ENCODE assay signal across 8 cellular contexts in the genomic region with DNA sequence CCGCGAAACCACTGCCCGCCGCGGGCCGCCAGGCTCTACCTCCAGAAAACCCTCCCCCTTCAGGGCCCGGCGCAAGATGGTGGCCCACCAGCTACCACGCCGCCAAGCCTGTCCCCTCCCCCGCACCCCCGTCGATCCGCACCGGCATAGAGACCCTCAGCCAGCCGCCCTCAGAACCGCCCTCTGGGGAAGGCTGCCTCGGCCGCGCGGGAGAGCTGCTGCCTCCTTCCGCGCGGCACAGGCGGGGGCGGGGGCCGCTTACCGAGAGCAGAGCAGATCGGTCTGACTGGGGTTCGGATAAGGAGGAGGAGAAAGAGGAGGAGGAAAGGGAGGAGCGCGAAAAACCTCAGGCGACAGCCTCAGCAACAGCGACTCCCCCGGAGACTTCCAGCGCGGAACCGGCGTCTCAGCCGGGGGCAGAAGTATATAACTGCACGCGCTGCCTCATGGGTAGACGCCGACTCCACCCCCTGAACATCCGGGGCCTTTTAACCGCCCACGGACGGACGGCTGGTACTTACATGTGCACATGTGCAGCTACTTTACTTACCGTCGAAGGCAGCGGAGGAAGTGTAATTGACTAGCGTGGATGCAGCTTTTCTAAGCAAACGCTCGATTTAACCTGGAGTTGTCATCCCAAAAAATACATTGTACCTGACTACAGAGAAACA. TPM values are rescaled to one million over a fixed set of nuclear protein-coding genes. Genes with fewer than 3 reads are reported as not detected.
DNase-seq lines count a peak whose midpoint lies in the region; ATAC-seq and TF ChIP-seq lines count a peak whose summit lies in the region.

A gene with protein sequence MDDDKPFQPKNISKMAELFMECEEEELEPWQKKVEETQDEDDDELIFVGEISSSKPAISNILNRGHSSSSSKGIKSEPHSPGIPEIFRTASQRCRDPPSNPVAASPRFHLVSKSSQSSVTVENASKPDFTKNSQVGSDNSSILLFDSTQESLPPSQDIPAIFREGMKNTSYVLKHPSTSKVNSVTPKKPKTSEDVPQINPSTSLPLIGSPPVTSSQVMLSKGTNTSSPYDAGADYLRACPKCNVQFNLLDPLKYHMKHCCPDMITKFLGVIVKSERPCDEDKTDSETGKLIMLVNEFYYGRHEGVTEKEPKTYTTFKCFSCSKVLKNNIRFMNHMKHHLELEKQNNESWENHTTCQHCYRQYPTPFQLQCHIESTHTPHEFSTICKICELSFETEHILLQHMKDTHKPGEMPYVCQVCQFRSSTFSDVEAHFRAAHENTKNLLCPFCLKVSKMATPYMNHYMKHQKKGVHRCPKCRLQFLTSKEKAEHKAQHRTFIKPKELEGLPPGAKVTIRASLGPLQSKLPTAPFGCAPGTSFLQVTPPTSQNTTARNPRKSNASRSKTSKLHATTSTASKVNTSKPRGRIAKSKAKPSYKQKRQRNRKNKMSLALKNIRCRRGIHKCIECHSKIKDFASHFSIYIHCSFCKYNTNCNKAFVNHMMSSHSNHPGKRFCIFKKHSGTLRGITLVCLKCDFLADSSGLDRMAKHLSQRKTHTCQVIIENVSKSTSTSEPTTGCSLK (minus strand): TSS at position 400 of the 671 bp plus-strand sequence. CDS start 8,450 bp downstream, outside the sequence.

- DNase-seq in NCI-H1694 treated with DMSO at 0.1 percent for 48 hours (lab: John Stamatoyannopoulos, UW) = peak; percentile 91
- DNase-seq in T-helper 17 cell = peak; percentile 66 to 77 (median 75)
- peak; percentile 72 to 92 for DNase-seq in ascending aorta (ENCODE audit: low spot score in 2 of 2)
- DNase-seq in hepatic stellate cell (ENCODE audit: low spot score) = peak; percentile 79
- no peak for DNase-seq in cortex of kidney (lab: John Stamatoyannopoulos, UW)

- ATAC-seq in GM18502 (IDR thresholded peaks at IDR 0.05; ENCODE audit: poor library complexity, unreplicated experiment) = peak; percentile 97
- peak; percentile 87 for ATAC-seq in HG02943 (IDR thresholded peaks at IDR 0.05; ENCODE audit: low read depth, unreplicated experiment)
- ATAC-seq in T-helper 17 cell = peak; percentile 96

- H3K9me3 ChIP-seq in T-helper 17 cell (ENCODE audit: control insufficient read depth, low read length, poor library complexity, severe bottlenecking) = no peaks in the 10 kb centered on the region
- no peaks in the 10 kb centered on the region for H3K9me3 ChIP-seq in ascending aorta

- peak within 1 kb of the TSS; percentile 58 to 74 for H3K4me3 ChIP-seq in ascending aorta
- H3K4me3 ChIP-seq in rectal smooth muscle tissue (ENCODE audit: low read length) = peak within 1 kb of the TSS; percentile 63

- peaks cover 3% of the 10 kb centered on the region for H3K4me1 Mint-ChIP-seq in T-helper 17 cell

- H3K27ac ChIP-seq in ascending aorta (peak within 1 kb of the TSS; percentile 83), rectal smooth muscle tissue (ENCODE audit: low read depth, low read length) (peak within 1 kb of the TSS; percentile 74)

- intact Hi-C loops in ascending aorta (cut with DNase I) = loop anchor here (1.0 to 2.0 kb wide), 2 partner anchors 71 to 634 kb away; a partner anchor contains a TSS

- H3K4me1 ChIP-seq in ascending aorta (no peaks in the 10 kb centered on the region), rectal smooth muscle tissue (ENCODE audit: control insufficient read depth, insufficient read depth, low read length) (no peaks in the 10 kb centered on the region)

- H3K36me3 ChIP-seq in ascending aorta = no peaks in the 10 kb centered on the region
- H3K36me3 ChIP-seq in rectal smooth muscle tissue (ENCODE audit: control insufficient read depth, insufficient read depth, low read length) = no peaks in the 10 kb centered on the region

- TF ChIP-seq CTCF in ascending aorta (IDR thresholded peaks at IDR 0.05) = peak in 2 of 3 experiments; percentile 9 to 13

- H3K27ac Mint-ChIP-seq in T-helper 17 cell = peak within 1 kb of the TSS; percentile 75

- no peaks in the 10 kb centered on the region for H3K27me3 Mint-ChIP-seq in T-helper 17 cell

- H3K4me3 Mint-ChIP-seq in T-helper 17 cell = peak within 1 kb of the TSS; percentile 85

- peak within 1 kb of the TSS; percentile 45 for H3K9ac ChIP-seq in rectal smooth muscle tissue (ENCODE audit: low read length)

- no peaks in the 10 kb centered on the region for H3K27me3 ChIP-seq in ascending aorta
- no peaks in the 10 kb centered on the region for H3K27me3 ChIP-seq in rectal smooth muscle tissue (ENCODE audit: control insufficient read depth, insufficient read depth, low read length)

- H3K36me3 Mint-ChIP-seq in T-helper 17 cell (ENCODE audit: low read depth) = no peaks in the 10 kb centered on the region

RNA-seq across cellular contexts. Expression of the gene that starts here (rescaled TPM):
- 1 to 10 TPM; 5.2 to 5.4 TPM for total RNA-seq in T-helper 17 cell
- 5.0 TPM for total RNA-seq in ascending aorta
